22 cellular contexts compared by ENCODE assay signal in the genomic region with DNA sequence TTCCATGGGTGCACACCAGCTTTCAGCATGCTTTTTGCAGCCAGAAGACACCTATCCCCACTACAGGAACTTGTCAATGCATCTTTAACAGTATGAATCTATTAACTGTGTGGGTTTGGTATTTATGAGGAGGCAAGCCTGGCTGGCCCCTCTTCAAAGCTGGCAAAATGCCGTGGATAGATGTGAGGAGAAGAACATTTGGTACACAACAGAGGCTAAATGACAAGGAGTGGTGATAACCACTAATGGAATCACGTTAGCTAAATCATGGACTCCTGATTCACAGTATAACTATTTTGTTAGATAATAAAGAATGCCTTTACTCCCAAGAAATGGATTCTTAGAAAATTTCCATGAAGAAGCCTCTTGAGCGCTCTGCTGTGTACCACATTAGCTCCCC.
"Had no signal": no experiment of that assay in that cellular context is flagged by ENCODE, and none has a peak within 500 bp of the region (broad histone marks: within the 10 kb centered on the region; RNA-seq: fewer than 3 reads in every experiment).

No MANE protein-coding gene starts in this region.

- H3K27ac ChIP-seq: coronary artery, dorsolateral prefrontal cortex, esophagus muscularis mucosa, foreskin keratinocyte, gastroesophageal sphincter, heart left ventricle, left lung, lower lobe of right lung had no signal

- DNase-seq: dermis blood vessel endothelial cell; dorsolateral prefrontal cortex; effector CD4-positive, alpha-beta T cell; effector memory CD4-positive, alpha-beta T cell; foreskin keratinocyte; heart left ventricle; hippocampal formation; kidney; kidney glomerular epithelial cell; left lung; lower lobe of right lung; mesenchymal stem cell; mucosa of descending colon; naive B cell had no signal

- H3K9me3 Mint-ChIP-seq: mesothelial cell of epicardium had no signal

- H3K9me3 ChIP-seq: esophagus muscularis mucosa, gastroesophageal sphincter, heart left ventricle, left lung, lower lobe of right lung, mucosa of descending colon had no signal

- H3K4me3 Mint-ChIP-seq: mesothelial cell of epicardium had no signal

- H3K36me3 Mint-ChIP-seq: mesothelial cell of epicardium, naive B cell had no signal

- H3K36me3 ChIP-seq: esophagus muscularis mucosa, gastroesophageal sphincter, heart left ventricle, left lung, lower lobe of right lung had no signal

- H3K27ac Mint-ChIP-seq: mesothelial cell of epicardium, naive B cell had no signal

- H3K4me1 ChIP-seq: esophagus muscularis mucosa, foreskin keratinocyte, gastroesophageal sphincter, heart left ventricle, left lung, lower lobe of right lung had no signal

- FAIRE-seq: colon, endothelial cell of umbilical vein, frontal cortex, islet of Langerhans, kidney had no signal

- H3K4me1 Mint-ChIP-seq: naive B cell had no signal

- ATAC-seq: foreskin keratinocyte, gastroesophageal sphincter, heart left ventricle, left lung, lower lobe of right lung, mucosa of descending colon had no signal

- H3K27me3 ChIP-seq: dorsolateral prefrontal cortex, esophagus muscularis mucosa, gastroesophageal sphincter, heart left ventricle, left lung had no signal

- H3K4me3 ChIP-seq: coronary artery, dorsolateral prefrontal cortex, esophagus muscularis mucosa, gastroesophageal sphincter, heart left ventricle, left lung, lower lobe of right lung, mucosa of descending colon had no signal
